Comparison of ENCODE assay signal across 29 cellular contexts in genomic region chr2:8370258-8370802, GRCh38.
"Had no signal": no experiment of that assay in that cellular context is flagged by ENCODE, and none has a peak within 500 bp of the region (broad histone marks: within the 10 kb centered on the region; RNA-seq: fewer than 3 reads in every experiment).

No MANE protein-coding gene starts in this region.

- ATAC-seq: activated CD4-positive, CD25-positive, alpha-beta regulatory T cell treated with anti-CD3 and anti-CD28 coated beads, Interleukin-2, amount 50 U/mL, for 24 hours; gastroesophageal sphincter; left cardiac atrium had no signal

- H3K27me3 ChIP-seq: ascending aorta, cardiac muscle cell, colonic mucosa, gastroesophageal sphincter, hepatocyte had no signal

- DNase-seq: activated CD4-positive, alpha-beta memory T cell treated with anti-CD3 and anti-CD28 coated beads, Interleukin-2, amount 10 ng/mL, durations not matched to agents 7 days and 5 days; activated CD4-positive, alpha-beta T cell treated with anti-CD3 and anti-CD28 coated beads, Interleukin-2, amount 10 ng/mL, durations not matched to agents 24 days and 14 days; activated CD8-positive, alpha-beta memory T cell treated with anti-CD3 and anti-CD28 coated beads, Interleukin-2, amount 50 U/mL, for 48 hours; activated gamma-delta T cell; activated naive CD4-positive, alpha-beta T cell treated with anti-CD3 and anti-CD28 coated beads, Interleukin-2, amount 10 ng/mL, durations not matched to agents 7 days and 5 days; activated naive CD8-positive, alpha-beta T cell treated with anti-CD3 and anti-CD28 coated beads, Interleukin-2, amount 10 ng/mL, durations not matched to agents 7 days and 5 days; activated T-cell treated with anti-CD3 and anti-CD28 coated beads, Interleukin-2, amount 50 U/mL, for 24 hours; cerebellar nuclear complex; colonic mucosa; effector CD8-positive, alpha-beta T cell; islet precursor cell; left cardiac atrium; mammary epithelial cell; posterior cingulate gyrus; right cardiac atrium; stimulated activated CD4-positive, alpha-beta T cell treated with anti-CD3 and anti-CD28 coated beads, Interleukin-2, amount 100 ng/mL, for 48 hours; T-helper 9 cell; trophoblast cell; WERI-Rb-1 had no signal

- H3K4me2 ChIP-seq: hepatocyte had no signal

- H3K4me1 ChIP-seq: ascending aorta, colonic mucosa, gastroesophageal sphincter had no signal

- H3K27ac Mint-ChIP-seq: activated CD4-positive, alpha-beta memory T cell treated with anti-CD3 and anti-CD28 coated beads, Interleukin-2, amount 10 ng/mL, durations not matched to agents 7 days and 5 days; activated CD4-positive, alpha-beta T cell treated with anti-CD3 and anti-CD28 coated beads, Interleukin-2, amount 10 ng/mL, durations not matched to agents 24 days and 14 days; activated naive CD4-positive, alpha-beta T cell treated with anti-CD3 and anti-CD28 coated beads, Interleukin-2, amount 10 ng/mL, durations not matched to agents 7 days and 5 days; activated naive CD8-positive, alpha-beta T cell treated with anti-CD3 and anti-CD28 coated beads, Interleukin-2, amount 10 ng/mL, durations not matched to agents 7 days and 5 days; activated T-cell treated with anti-CD3 and anti-CD28 coated beads, Interleukin-2, amount 50 U/mL, for 24 hours; brain; nephron; stimulated activated naive CD8-positive, alpha-beta T cell treated with anti-CD3 and anti-CD28 coated beads, Interleukin-15, Interleukin-2, amounts not matched to agents 100 ng/mL and 50 ng/mL, for 24 hours had no signal

- H3K36me3 Mint-ChIP-seq: activated naive CD4-positive, alpha-beta T cell treated with anti-CD3 and anti-CD28 coated beads, Interleukin-2, amount 10 ng/mL, durations not matched to agents 7 days and 5 days had no signal

- H3K4me3 ChIP-seq: ascending aorta, cardiac muscle cell, colonic mucosa, gastroesophageal sphincter, hepatocyte, thoracic aorta had no signal

- H3K4me3 Mint-ChIP-seq: activated CD4-positive, alpha-beta memory T cell treated with anti-CD3 and anti-CD28 coated beads, Interleukin-2, amount 10 ng/mL, durations not matched to agents 7 days and 5 days; activated CD4-positive, alpha-beta T cell treated with anti-CD3 and anti-CD28 coated beads, Interleukin-2, amount 10 ng/mL, durations not matched to agents 24 days and 14 days; activated naive CD4-positive, alpha-beta T cell treated with anti-CD3 and anti-CD28 coated beads, Interleukin-2, amount 10 ng/mL, durations not matched to agents 7 days and 5 days; activated naive CD8-positive, alpha-beta T cell treated with anti-CD3 and anti-CD28 coated beads, Interleukin-2, amount 10 ng/mL, durations not matched to agents 7 days and 5 days; activated T-cell treated with anti-CD3 and anti-CD28 coated beads, Interleukin-2, amount 50 U/mL, for 24 hours; brain; nephron; stimulated activated naive CD8-positive, alpha-beta T cell treated with anti-CD3 and anti-CD28 coated beads, Interleukin-15, Interleukin-2, amounts not matched to agents 100 ng/mL and 50 ng/mL, for 24 hours had no signal

- H3K9me3 Mint-ChIP-seq: activated T-cell treated with anti-CD3 and anti-CD28 coated beads, Interleukin-2, amount 50 U/mL, for 24 hours had no signal

- H3K9me3 ChIP-seq: ascending aorta, colonic mucosa, thoracic aorta had no signal

- H3K79me2 ChIP-seq: hepatocyte had no signal

- H3K4me1 Mint-ChIP-seq: activated CD4-positive, alpha-beta T cell treated with anti-CD3 and anti-CD28 coated beads, Interleukin-2, amount 10 ng/mL, durations not matched to agents 24 days and 14 days; activated naive CD4-positive, alpha-beta T cell treated with anti-CD3 and anti-CD28 coated beads, Interleukin-2, amount 10 ng/mL, durations not matched to agents 7 days and 5 days; nephron had no signal

- H3K36me3 ChIP-seq: ascending aorta, cardiac muscle cell, colonic mucosa, gastroesophageal sphincter, thoracic aorta, WERI-Rb-1 had no signal

- H2AFZ ChIP-seq: hepatocyte had no signal

- H3K27ac ChIP-seq: ascending aorta, cardiac muscle cell, colonic mucosa, epithelial cell of prostate, gastroesophageal sphincter, hepatocyte, thoracic aorta, WERI-Rb-1 had no signal
